Comparison of ENCODE assay signal across 14 cellular contexts in genomic region chr11:65310756-65311155, GRCh38. TPM values are rescaled to one million over a fixed set of nuclear protein-coding genes. Genes with fewer than 3 reads are reported as not detected.
DNase-seq lines count a peak whose midpoint lies in the region; ATAC-seq and TF ChIP-seq lines count a peak whose summit lies in the region.
"Had no signal": no experiment of that assay in that cellular context is flagged by ENCODE, and none has a peak within 500 bp of the region (broad histone marks: within the 10 kb centered on the region; RNA-seq: fewer than 3 reads in every experiment).

No MANE protein-coding gene starts in this region.

- no peaks in the 10 kb centered on the region for H3K36me3 ChIP-seq in endodermal cell (ENCODE audit: control insufficient read depth, insufficient read depth, low read length)
- H3K36me3 ChIP-seq in neuronal stem cell (replicated peaks in 1 of 2; ENCODE audit: control insufficient read depth in 2 of 2, insufficient read depth in 2 of 2, low read length in 2 of 2): peaks cover under 1% of the 10 kb centered on the region in 2 donors
- H3K36me3 ChIP-seq: prostate gland had no signal

- H3K4me3 Mint-ChIP-seq in endodermal cell: no peak overlapping the region

- no peak overlapping the region for H2BK12ac ChIP-seq in neuronal stem cell (ENCODE audit: low read length)

- H2BK5ac ChIP-seq in neuronal stem cell (ENCODE audit: low read length): no peak overlapping the region

- no peaks in the 10 kb centered on the region for H3K79me1 ChIP-seq in neuronal stem cell (ENCODE audit: low read depth, low read length)

- H3K23ac ChIP-seq in neuronal stem cell (ENCODE audit: low read depth, low read length, poor library complexity): no peak overlapping the region

- H4K8ac ChIP-seq in neuronal stem cell (ENCODE audit: low read depth, low read length): no peak overlapping the region

- H3K4ac ChIP-seq in neuronal stem cell (ENCODE audit: low read length): no peak overlapping the region

- ATAC-seq in GM21723 (IDR thresholded peaks at IDR 0.05; ENCODE audit: unreplicated experiment) (no peak), HG02588 (IDR thresholded peaks at IDR 0.05; ENCODE audit: unreplicated experiment) (no peak)
- ATAC-seq: left lobe of liver had no signal

- H3K14ac ChIP-seq in neuronal stem cell (ENCODE audit: low read length): no peak overlapping the region

- H3K4me1 ChIP-seq in endodermal cell (ENCODE audit: control insufficient read depth, insufficient read depth, low read length) (peaks cover 3% of the 10 kb centered on the region), neuronal stem cell (ENCODE audit: control insufficient read depth in 2 of 2, insufficient read depth in 1 of 2, low read depth in 1 of 2, low read length in 2 of 2) (peaks cover 19 to 22% of the 10 kb centered on the region in 2 donors)

- H3K18ac ChIP-seq in neuronal stem cell (ENCODE audit: low read length): no peak overlapping the region

- H3K27me3 ChIP-seq in endodermal cell (ENCODE audit: control insufficient read depth, insufficient read depth, low read length, poor library complexity, severe bottlenecking): peaks cover 13% of the 10 kb centered on the region
- peaks cover 0 to 10% (median 0%) of the 10 kb centered on the region in 3 experiments for H3K27me3 ChIP-seq in neuronal stem cell (ENCODE audit: control insufficient read depth in 3 of 3, insufficient read depth in 3 of 3, low read depth in 1 of 3, low read length in 3 of 3)

- H4K91ac ChIP-seq in neuronal stem cell (ENCODE audit: low read depth, low read length, poor library complexity): no peak overlapping the region

- H3K4me3 ChIP-seq in endodermal cell (ENCODE audit: low read length): no peak overlapping the region
- H3K4me3 ChIP-seq in neuronal stem cell (ENCODE audit: low read length in 2 of 2): no peak overlapping the region
- H3K4me3 ChIP-seq: prostate gland had no signal

- WGBS in endodermal cell (ENCODE audit: insufficient coverage in 1 of 2, insufficient read length in 1 of 2), 2 experiments: 85% methylated on average over 4 of the region's 5 CpGs; no CpG with 5 or more reads in 1 of the 2 experiments
- WGBS in neuronal stem cell (ENCODE audit: extremely low coverage in 2 of 2, insufficient read length in 2 of 2, insufficient replicate concordance in 1 of 2), 2 donors: no CpG with 5 or more reads among the region's 5 CpGs

- H3K4me2 ChIP-seq in neuronal stem cell (ENCODE audit: insufficient read depth, low read length, poor library complexity, severe bottlenecking): no peak overlapping the region

- H2AFZ ChIP-seq in neuronal stem cell (ENCODE audit: low read length): no peak overlapping the region

- H2AK5ac ChIP-seq in neuronal stem cell (ENCODE audit: low read depth, low read length): no peak overlapping the region

- peak overlapping the region; percentile 64 for H3K27ac ChIP-seq in endodermal cell (ENCODE audit: low read depth, low read length)
- H3K27ac ChIP-seq in neuronal stem cell (replicated peaks; ENCODE audit: low read length): peak overlapping the region; percentile 78
- H3K27ac ChIP-seq: prostate gland had no signal

- H2BK15ac ChIP-seq in neuronal stem cell (ENCODE audit: low read length): no peak overlapping the region

- H3K9me3 ChIP-seq in endodermal cell (ENCODE audit: control insufficient read depth, low read length) (no peaks in the 10 kb centered on the region), neuronal stem cell (replicated peaks in 1 of 2; ENCODE audit: control insufficient read depth in 2 of 2, insufficient read depth in 1 of 2, low read depth in 1 of 2, low read length in 2 of 2) (no peaks in the 10 kb centered on the region)
- H3K9me3 ChIP-seq: prostate gland had no signal

- H3K27me3 Mint-ChIP-seq in endodermal cell (ENCODE audit: insufficient read depth): peaks cover 42% of the 10 kb centered on the region

- DNase-seq in EH (ENCODE audit: low read depth) (peak; percentile 61), NCI-H82 treated with DMSO at 0.1 percent for 48 hours (lab: John Stamatoyannopoulos, UW; ENCODE audit: unreplicated experiment) (peak; percentile 50), endodermal cell (no peak), neuronal stem cell (ENCODE audit: low spot score) (peak; percentile 62), NCI-H1417 (lab: John Stamatoyannopoulos, UW) (no peak), NCI-H2196 treated with DMSO at 0.1 percent for 48 hours (lab: John Stamatoyannopoulos, UW; ENCODE audit: unreplicated experiment) (no peak)
- DNase-seq: activated effector memory CD4-positive, alpha-beta T cell treated with anti-CD3 and anti-CD28 coated beads, Interleukin-2, amount 50 U/mL, for 16 hours; naive B cell; NCI-H1694; NCI-H510A treated with DMSO at 0.1 percent for 48 hours had no signal

- no peak overlapping the region for H2BK120ac ChIP-seq in neuronal stem cell (ENCODE audit: low read depth, low read length)

- no peak for TF ChIP-seq CTCF in endodermal cell (conservative IDR thresholded peaks at IDR 0.05)

- H3K27ac Mint-ChIP-seq in endodermal cell: no peak overlapping the region

- no peaks in the 10 kb centered on the region for H3K9me3 Mint-ChIP-seq in endodermal cell
- H3K9me3 Mint-ChIP-seq: naive B cell had no signal

- H3K36me3 Mint-ChIP-seq in endodermal cell (ENCODE audit: low read depth): no peaks in the 10 kb centered on the region
- H3K36me3 Mint-ChIP-seq: naive B cell had no signal

- H3K4me1 Mint-ChIP-seq in endodermal cell: peaks cover 5% of the 10 kb centered on the region

- no peak overlapping the region for H3K9ac ChIP-seq in endodermal cell (ENCODE audit: extremely low read depth, low read length, poor library complexity, severe bottlenecking)
- no peak overlapping the region for H3K9ac ChIP-seq in neuronal stem cell (ENCODE audit: low read depth, low read length, poor library complexity)

RNA-seq across cellular contexts. Expression of gene CDC42EP2, which starts 3.9 kb away (rescaled TPM):
- total RNA-seq in endodermal cell: 1 to 10 TPM; 5.9 to 6.9 TPM
- 2.4 TPM for polyA plus RNA-seq in endodermal cell (2013, experiment 1 of 2)
- polyA plus RNA-seq in endodermal cell (2013, experiment 2 of 2): 1.5 TPM
- 1.4 TPM for polyA plus RNA-seq in neuronal stem cell (2013, experiment 1 of 2)
- polyA plus RNA-seq in neuronal stem cell (2013, experiment 2 of 2): 1.6 TPM

RNA-seq across cellular contexts. Expression of gene DPF2, which starts 22.9 kb away (rescaled TPM):
- total RNA-seq in endodermal cell: 10 to 100 TPM; 75.8 to 80.9 TPM
- 87.4 TPM for polyA plus RNA-seq in endodermal cell (2013, experiment 1 of 2)
- 76.9 TPM for polyA plus RNA-seq in endodermal cell (2013, experiment 2 of 2)
- 78.6 TPM for polyA plus RNA-seq in neuronal stem cell (2013, experiment 1 of 2)
- polyA plus RNA-seq in neuronal stem cell (2013, experiment 2 of 2): 77.3 TPM

RNA-seq across cellular contexts. Expression of gene TIGD3, which starts 43.8 kb away (rescaled TPM):
- total RNA-seq in endodermal cell: 1 to 10 TPM in 1 of 2 donors, under 1 TPM in 1; 0.99 to 1.0 TPM
- polyA plus RNA-seq in endodermal cell (2013, experiment 1 of 2): 2.1 TPM
- polyA plus RNA-seq in endodermal cell (2013, experiment 2 of 2): 1.7 TPM
- polyA plus RNA-seq in neuronal stem cell (2013, experiment 1 of 2): 1.8 TPM
- polyA plus RNA-seq in neuronal stem cell (2013, experiment 2 of 2): 1.6 TPM

RNA-seq across cellular contexts. Expression of gene POLA2, which starts 49.0 kb away (rescaled TPM):
- total RNA-seq in endodermal cell: 10 to 100 TPM; 42.2 to 65.0 TPM
- polyA plus RNA-seq in endodermal cell (2013, experiment 1 of 2): 46.3 TPM
- 44.3 TPM for polyA plus RNA-seq in endodermal cell (2013, experiment 2 of 2)
- 13.5 TPM for polyA plus RNA-seq in neuronal stem cell (2013, experiment 1 of 2)
- 13.4 TPM for polyA plus RNA-seq in neuronal stem cell (2013, experiment 2 of 2)

Comparison
In these comparisons a context has a peak if more than half of its experiments do, and no peak if none do; other contexts are left out.
1. DNase-seq: peak in EH (single experiment), NCI-H82 treated with DMSO at 0.1 percent for 48 hours (single experiment) and neuronal stem cell (single experiment); none in endodermal cell (single experiment), NCI-H1417 (0 of 3) and NCI-H2196 treated with DMSO at 0.1 percent for 48 hours (single experiment).